Comparison of ENCODE assay signal across 24 cellular contexts in the genomic region with DNA sequence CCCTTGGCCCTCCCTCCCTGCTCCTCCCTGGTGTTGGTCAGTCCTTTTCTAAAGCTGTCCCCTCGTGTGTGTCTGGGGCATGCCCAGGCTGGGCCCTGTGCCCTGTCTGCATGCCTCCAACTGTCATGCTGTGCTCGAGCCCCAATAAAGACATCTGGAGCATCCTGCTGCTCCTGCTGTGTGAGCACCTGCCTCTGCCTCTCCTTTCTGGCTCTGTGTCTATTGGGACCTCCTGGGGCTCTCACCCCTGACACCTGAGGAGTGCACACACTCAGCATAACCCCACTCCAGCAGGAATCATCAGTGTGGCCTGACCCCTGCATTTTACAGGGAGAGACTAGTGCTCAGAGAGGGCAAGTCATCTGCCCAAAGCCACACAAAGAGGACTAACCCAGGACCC. TPM values are rescaled to one million over a fixed set of nuclear protein-coding genes. Genes with fewer than 3 reads are reported as not detected.
DNase-seq lines count a peak whose midpoint lies in the region; ATAC-seq and TF ChIP-seq lines count a peak whose summit lies in the region.
"Had no signal": no experiment of that assay in that cellular context is flagged by ENCODE, and none has a peak within 500 bp of the region (broad histone marks: within the 10 kb centered on the region; RNA-seq: fewer than 3 reads in every experiment).

No MANE protein-coding gene starts in this region.

- in situ Hi-C loops in mammary epithelial cell (cut with MboI; ENCODE audit: low sequenced_read_pairs in 2 of 2): no loop called here

- WGBS in mammary epithelial cell (ENCODE audit: low coverage, missing lambda C conversion rate): 40% methylated on average over 1 of the region's 2 CpGs

- dilution Hi-C loops in mammary epithelial cell (cut with HindIII; ENCODE audit: low sequenced_read_pairs): no loop called here

- no peak overlapping the region for H2AFZ ChIP-seq in mammary epithelial cell (ENCODE audit: low read depth, low read length)
- H2AFZ ChIP-seq: GM23248, parathyroid adenoma had no signal

- H4K20me1 ChIP-seq in mammary epithelial cell (ENCODE audit: insufficient read depth, low read length): no peaks in the 10 kb centered on the region

- no peak overlapping the region for H3K4me3 ChIP-seq in H7 (ENCODE audit: insufficient read depth, low read depth, low read length)
- H3K4me3 ChIP-seq in mammary epithelial cell (replicated peaks in 1 of 3; ENCODE audit: insufficient read depth in 1 of 3, low read depth in 2 of 3, low read length in 3 of 3): no peak overlapping the region
- H3K4me3 ChIP-seq: GM23248, K562, SJCRH30, thyroid gland had no signal

- peak overlapping the region; percentile 95 for H3K27ac ChIP-seq in C4-2B
- H3K27ac ChIP-seq in mammary epithelial cell (ENCODE audit: insufficient read depth, low read depth, low read length): no peak overlapping the region
- H3K27ac ChIP-seq: parathyroid adenoma, SJCRH30, thyroid gland, WERI-Rb-1 had no signal

- ATAC-seq in HG03457 (IDR thresholded peaks at IDR 0.05; ENCODE audit: unreplicated experiment): no peak
- ATAC-seq: K562; Panc1; stimulated activated effector memory CD8-positive, alpha-beta T cell treated with anti-CD3 and anti-CD28 coated beads, Interleukin-12 subunit alpha, Interleukin-12 subunit beta, amount 100 ng/mL, for 72 hours had no signal

- H3K36me3 ChIP-seq in H7 (replicated peaks; ENCODE audit: control insufficient read depth, insufficient read depth, low read length) (peaks cover 1% of the 10 kb centered on the region), mammary epithelial cell (ENCODE audit: insufficient read depth, low read length) (no peaks in the 10 kb centered on the region)
- H3K36me3 ChIP-seq: SJCRH30, thyroid gland had no signal

- H3K4me3 Mint-ChIP-seq in activated T-helper 2 cell treated with anti-CD3 and anti-CD28 coated beads, Interferon-gamma antibody, Interleukin-2, Interleukin-4, amounts not matched to agents 10 μg/mL and 5 μg/mL and 100 μg/mL, durations not matched to agents 14 hours and 24 hours and 36 hours (ENCODE audit: low read depth): no peak overlapping the region
- H3K4me3 Mint-ChIP-seq: activated CD4-positive, alpha-beta memory T cell treated with anti-CD3 and anti-CD28 coated beads, Interleukin-2, amount 10 ng/mL, durations not matched to agents 7 days and 5 days; activated naive CD8-positive, alpha-beta T cell treated with anti-CD3 and anti-CD28 coated beads, Interleukin-2, amount 10 ng/mL, durations not matched to agents 7 days and 5 days; CD4-positive, CD25-positive, alpha-beta regulatory T cell; stimulated activated effector memory CD8-positive, alpha-beta T cell treated with anti-CD3 and anti-CD28 coated beads, Interleukin-12 subunit alpha, Interleukin-12 subunit beta, amount 100 ng/mL, for 72 hours had no signal

- H3K79me2 ChIP-seq in mammary epithelial cell (ENCODE audit: insufficient read depth, low read length): no peaks in the 10 kb centered on the region
- H3K79me2 ChIP-seq: parathyroid adenoma had no signal

- no peaks in the 10 kb centered on the region for H3K27me3 Mint-ChIP-seq in activated T-helper 2 cell treated with anti-CD3 and anti-CD28 coated beads, Interferon-gamma antibody, Interleukin-2, Interleukin-4, amounts not matched to agents 10 μg/mL and 5 μg/mL and 100 μg/mL, durations not matched to agents 14 hours and 24 hours and 36 hours (ENCODE audit: low read depth)
- H3K27me3 Mint-ChIP-seq: activated CD4-positive, alpha-beta memory T cell treated with anti-CD3 and anti-CD28 coated beads, Interleukin-2, amount 10 ng/mL, durations not matched to agents 7 days and 5 days; activated naive CD8-positive, alpha-beta T cell treated with anti-CD3 and anti-CD28 coated beads, Interleukin-2, amount 10 ng/mL, durations not matched to agents 7 days and 5 days; CD4-positive, CD25-positive, alpha-beta regulatory T cell had no signal

- H3K9me3 Mint-ChIP-seq in activated T-helper 2 cell treated with anti-CD3 and anti-CD28 coated beads, Interferon-gamma antibody, Interleukin-2, Interleukin-4, amounts not matched to agents 10 μg/mL and 5 μg/mL and 100 μg/mL, durations not matched to agents 14 hours and 24 hours and 36 hours: no peaks in the 10 kb centered on the region
- H3K9me3 Mint-ChIP-seq: activated CD4-positive, alpha-beta memory T cell treated with anti-CD3 and anti-CD28 coated beads, Interleukin-2, amount 10 ng/mL, durations not matched to agents 7 days and 5 days; activated naive CD8-positive, alpha-beta T cell treated with anti-CD3 and anti-CD28 coated beads, Interleukin-2, amount 10 ng/mL, durations not matched to agents 7 days and 5 days; CD4-positive, CD25-positive, alpha-beta regulatory T cell; stimulated activated effector memory CD8-positive, alpha-beta T cell treated with anti-CD3 and anti-CD28 coated beads, Interleukin-12 subunit alpha, Interleukin-12 subunit beta, amount 100 ng/mL, for 72 hours had no signal

- intact Hi-C loops in activated T-helper 2 cell treated with anti-CD3 and anti-CD28 coated beads, Interferon-gamma antibody, Interleukin-2, Interleukin-4, amounts not matched to agents 10 μg/mL and 5 μg/mL and 100 μg/mL, durations not matched to agents 14 hours and 24 hours and 36 hours (cut with micrococcal nuclease): loop anchor here (2.0 to 10.0 kb wide), 2 partner anchors 435 to 641 kb away; a partner anchor contains a TSS
- intact Hi-C loops in mammary epithelial cell (cut with micrococcal nuclease): no loop called here

- CTCF ChIA-PET in mammary epithelial cell (lab: Charles Lee; ENCODE audit: low non-redundant PET): no interaction called here

- H3K9ac ChIP-seq in mammary epithelial cell (ENCODE audit: insufficient read depth, low read length): no peak overlapping the region
- H3K9ac ChIP-seq: GM23248, parathyroid adenoma had no signal

- peaks cover 39% of the 10 kb centered on the region for H3K36me3 Mint-ChIP-seq in activated T-helper 2 cell treated with anti-CD3 and anti-CD28 coated beads, Interferon-gamma antibody, Interleukin-2, Interleukin-4, amounts not matched to agents 10 μg/mL and 5 μg/mL and 100 μg/mL, durations not matched to agents 14 hours and 24 hours and 36 hours (ENCODE audit: low read depth)

- no peak overlapping the region for H3K4me2 ChIP-seq in mammary epithelial cell (ENCODE audit: insufficient read depth, low read depth, low read length)

- TF ChIP-seq CTCF in C4-2B (conservative IDR thresholded peaks at IDR 0.05): no peak
- TF ChIP-seq CTCF in mammary epithelial cell (conservative IDR thresholded peaks at IDR 0.05 in 1 of 2, IDR thresholded peaks at IDR 0.05 in 1 of 2; ENCODE audit: extremely low read depth in 1 of 2, insufficient read depth in 1 of 2, low read depth in 1 of 2, low read length in 2 of 2): no peak

- no peaks in the 10 kb centered on the region for H3K9me3 ChIP-seq in mammary epithelial cell (replicated peaks; ENCODE audit: insufficient read depth, low read length)
- H3K9me3 ChIP-seq: SJCRH30, thyroid gland had no signal

- peaks cover 54% of the 10 kb centered on the region for H3K4me1 ChIP-seq in mammary epithelial cell (ENCODE audit: insufficient read depth, low read length)
- H3K4me1 ChIP-seq: parathyroid adenoma, thyroid gland had no signal

- peaks cover 31% of the 10 kb centered on the region for H3K4me1 Mint-ChIP-seq in activated T-helper 2 cell treated with anti-CD3 and anti-CD28 coated beads, Interferon-gamma antibody, Interleukin-2, Interleukin-4, amounts not matched to agents 10 μg/mL and 5 μg/mL and 100 μg/mL, durations not matched to agents 14 hours and 24 hours and 36 hours (ENCODE audit: low read depth)

- H3K27me3 ChIP-seq in H7 (ENCODE audit: control insufficient read depth, insufficient read depth, low read length): no peaks in the 10 kb centered on the region
- H3K27me3 ChIP-seq in mammary epithelial cell (ENCODE audit: insufficient read depth, low read length): no peaks in the 10 kb centered on the region
- H3K27me3 ChIP-seq: SJCRH30, thyroid gland had no signal

- BruUV-seq in mammary epithelial cell (replicated peaks; lab: Mats Ljungman, UMichigan): no TSS peak

- H3K27ac Mint-ChIP-seq in activated T-helper 2 cell treated with anti-CD3 and anti-CD28 coated beads, Interferon-gamma antibody, Interleukin-2, Interleukin-4, amounts not matched to agents 10 μg/mL and 5 μg/mL and 100 μg/mL, durations not matched to agents 14 hours and 24 hours and 36 hours: peak overlapping the region; percentile 14
- H3K27ac Mint-ChIP-seq: activated CD4-positive, alpha-beta memory T cell treated with anti-CD3 and anti-CD28 coated beads, Interleukin-2, amount 10 ng/mL, durations not matched to agents 7 days and 5 days; activated naive CD8-positive, alpha-beta T cell treated with anti-CD3 and anti-CD28 coated beads, Interleukin-2, amount 10 ng/mL, durations not matched to agents 7 days and 5 days; CD4-positive, CD25-positive, alpha-beta regulatory T cell had no signal

- DNase-seq in H7 (peak; percentile 31), NCI-H2196 treated with DMSO at 0.1 percent for 48 hours (lab: John Stamatoyannopoulos, UW; ENCODE audit: unreplicated experiment) (peak; percentile 25), superior temporal gyrus (ENCODE audit: extremely low spot score) (no peak), mammary epithelial cell (no peak), AML-193 (lab: John Stamatoyannopoulos, UW) (no peak)
- no peak for DNase-seq in activated T-helper 2 cell treated with anti-CD3 and anti-CD28 coated beads, Interferon-gamma antibody, Interleukin-2, Interleukin-4, amounts not matched to agents 10 μg/mL and 5 μg/mL and 100 μg/mL, durations not matched to agents 14 hours and 24 hours and 36 hours (ENCODE audit: low spot score)
- DNase-seq: activated CD4-positive, alpha-beta memory T cell treated with anti-CD3 and anti-CD28 coated beads, Interleukin-2, amount 10 ng/mL, durations not matched to agents 7 days and 5 days; activated naive CD8-positive, alpha-beta T cell treated with anti-CD3 and anti-CD28 coated beads, Interleukin-2, amount 10 ng/mL, durations not matched to agents 7 days and 5 days; CD4-positive, CD25-positive, alpha-beta regulatory T cell; DMS79 treated with DMSO at 0.1 percent for 48 hours; effector memory CD4-positive, alpha-beta T cell; GM23248; MM.1S; NCI-H2029 treated with DMSO at 0.1 percent for 48 hours; SJCRH30; T-helper 2 cell; thyroid gland; WERI-Rb-1 had no signal

RNA-seq across cellular contexts. Expression of a gene that starts 23.7 kb away (rescaled TPM):
- 3.3 and 8.6 TPM in 2 replicates for total RNA-seq in H7 (2014; rRNA removed; shearing (Covaris generic))
- total RNA-seq in activated T-helper 2 cell treated with anti-CD3 and anti-CD28 coated beads, Interferon-gamma antibody, Interleukin-2, Interleukin-4, amounts not matched to agents 10 μg/mL and 5 μg/mL and 100 μg/mL, durations not matched to agents 14 hours and 24 hours and 36 hours: 30.6 and 31.1 TPM in 2 replicates
- total RNA-seq in mammary epithelial cell: 1 to 10 TPM; 5.3 to 6.7 TPM
- polyA plus RNA-seq in mammary epithelial cell: 3.6 TPM
- 8.2 TPM for polyA minus RNA-seq in mammary epithelial cell

Comparison
In these comparisons a context has a peak if more than half of its experiments do, and no peak if none do; other contexts are left out.
1. DNase-seq: peak in H7 (single experiment) and NCI-H2196 treated with DMSO at 0.1 percent for 48 hours (single experiment); none in activated T-helper 2 cell treated with anti-CD3 and anti-CD28 coated beads, Interferon-gamma antibody, Interleukin-2, Interleukin-4, amounts not matched to agents 10 μg/mL and 5 μg/mL and 100 μg/mL, durations not matched to agents 14 hours and 24 hours and 36 hours (single experiment), superior temporal gyrus (single experiment), mammary epithelial cell (single experiment) and AML-193 (0 of 2).